In the genomic region with DNA sequence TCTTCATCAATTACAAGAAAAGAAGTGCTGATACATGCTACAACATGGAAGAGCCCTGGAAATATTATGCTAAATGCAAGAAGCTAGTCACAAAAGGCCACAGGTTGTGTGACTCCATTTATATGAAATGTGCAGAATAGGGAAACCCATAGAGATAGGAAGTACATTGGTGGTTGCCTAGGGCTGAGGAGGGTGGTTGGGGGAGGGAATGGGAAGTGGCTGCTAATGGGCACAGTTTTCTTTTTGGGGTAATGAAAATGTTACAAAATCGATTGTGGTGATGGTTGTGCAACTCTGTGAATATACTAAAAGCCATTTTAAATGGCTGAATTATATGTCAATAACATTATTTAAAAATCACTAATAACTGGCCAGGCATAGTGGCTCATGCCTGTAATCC, we compare ENCODE assay signal across 16 cellular contexts. TPM values are rescaled to one million over a fixed set of nuclear protein-coding genes. Genes with fewer than 3 reads are reported as not detected.
DNase-seq lines count a peak whose midpoint lies in the region; ATAC-seq and TF ChIP-seq lines count a peak whose summit lies in the region.
"Had no signal": no experiment of that assay in that cellular context is flagged by ENCODE, and none has a peak within 500 bp of the region (broad histone marks: within the 10 kb centered on the region; RNA-seq: fewer than 3 reads in every experiment).

No MANE protein-coding gene starts in this region.

- peak; percentile 60 for ATAC-seq in naive thymus-derived CD4-positive, alpha-beta T cell
- no peak for ATAC-seq in GM18519 (IDR thresholded peaks at IDR 0.05; ENCODE audit: low FRiP score, unreplicated experiment)

- CTCF ChIA-PET in naive thymus-derived CD4-positive, alpha-beta T cell (lab: Charles Lee) = no interaction called here

- H3K36me3 ChIP-seq in naive thymus-derived CD4-positive, alpha-beta T cell (ENCODE audit: control insufficient read depth in 2 of 3, insufficient read depth in 3 of 3, low read length in 3 of 3) = no peaks in the 10 kb centered on the region
- H3K36me3 ChIP-seq: BE2C had no signal

- no peak overlapping the region for H3K4me3 ChIP-seq in HL-60 (replicated peaks; ENCODE audit: insufficient read depth, low read length)
- H3K4me3 ChIP-seq in naive thymus-derived CD4-positive, alpha-beta T cell (ENCODE audit: low read length) = no peak overlapping the region
- H3K4me3 ChIP-seq: GM23248 had no signal

- TF ChIP-seq CTCF in HL-60 (IDR thresholded peaks at IDR 0.05; ENCODE audit: insufficient read depth, low read length) = no peak

- H3K4me1 ChIP-seq in naive thymus-derived CD4-positive, alpha-beta T cell (ENCODE audit: control insufficient read depth in 2 of 2, insufficient read depth in 2 of 2, low read length in 2 of 2) = no peaks in the 10 kb centered on the region
- H3K4me1 ChIP-seq: BE2C had no signal

- no peaks in the 10 kb centered on the region for H3K9me3 ChIP-seq in naive thymus-derived CD4-positive, alpha-beta T cell (ENCODE audit: control insufficient read depth in 2 of 3, low read length in 3 of 3)
- H3K9me3 ChIP-seq: BE2C had no signal

- peaks cover 0 to 4% (median 0%) of the 10 kb centered on the region in 7 donors for H3K4me1 Mint-ChIP-seq in naive thymus-derived CD4-positive, alpha-beta T cell

- H3K4me3 Mint-ChIP-seq in naive thymus-derived CD4-positive, alpha-beta T cell = no peak overlapping the region

- POLR2A ChIA-PET in naive thymus-derived CD4-positive, alpha-beta T cell (lab: Charles Lee) = no interaction called here

- peaks cover 45 to 66% (median 53%) of the 10 kb centered on the region in 5 donors for H3K27me3 Mint-ChIP-seq in naive thymus-derived CD4-positive, alpha-beta T cell

- DNase-seq in HL-60 (ENCODE audit: low read depth in 1 of 2, low spot score in 1 of 2) (peak; percentile 81 to 91), MV-4-11 (lab: John Stamatoyannopoulos, UW) (peak; percentile 94), SIG-M5 treated with dmso at 0.1 percent for 504 hours (lab: John Stamatoyannopoulos, UW; ENCODE audit: unreplicated experiment) (peak; percentile 96), dedifferentiated amniotic fluid mesenchymal stem cell (ENCODE audit: extremely low spot score) (no peak)
- DNase-seq in naive thymus-derived CD4-positive, alpha-beta T cell = no peak
- no peak for DNase-seq in central memory CD4-positive, alpha-beta T cell
- DNase-seq: BE2C, GDM1, GM23248, HCEC 1CT, NCI-H1105, NCI-H1694 treated with DMSO at 0.1 percent for 48 hours, NCI-H345, NCI-H526 treated with DMSO at 0.1 percent for 48 hours, T-helper 1 cell had no signal

- peaks cover 25% of the 10 kb centered on the region for H3K27me3 ChIP-seq in HL-60 (ENCODE audit: insufficient read depth, poor library complexity, severe bottlenecking)
- peaks cover 0 to 3% of the 10 kb centered on the region in 2 donors for H3K27me3 ChIP-seq in naive thymus-derived CD4-positive, alpha-beta T cell (ENCODE audit: control insufficient read depth in 2 of 2, insufficient read depth in 2 of 2, low read length in 2 of 2)

- no peaks in the 10 kb centered on the region for H3K9me3 Mint-ChIP-seq in naive thymus-derived CD4-positive, alpha-beta T cell

- intact Hi-C loops in naive thymus-derived CD4-positive, alpha-beta T cell (cut with micrococcal nuclease) = no loop called here

- no peak overlapping the region for H3K27ac Mint-ChIP-seq in naive thymus-derived CD4-positive, alpha-beta T cell

- peak overlapping the region; percentile 49 for H3K27ac ChIP-seq in HL-60 (replicated peaks)
- no peak overlapping the region for H3K27ac ChIP-seq in naive thymus-derived CD4-positive, alpha-beta T cell (ENCODE audit: low read depth, low read length)
- H3K27ac ChIP-seq: GM23248 had no signal

- H3K36me3 Mint-ChIP-seq in naive thymus-derived CD4-positive, alpha-beta T cell = peaks cover 0 to 5% (median 4%) of the 10 kb centered on the region in 5 donors

RNA-seq across cellular contexts. Expression of a gene that starts 24.3 kb away (rescaled TPM):
- total RNA-seq in naive thymus-derived CD4-positive, alpha-beta T cell = not detected
- not detected for polyA plus RNA-seq in naive thymus-derived CD4-positive, alpha-beta T cell
- total RNA-seq: GM23248 had no signal
- polyA plus RNA-seq: GM23248 had no signal

RNA-seq across cellular contexts. Expression of a gene that starts 30.9 kb away (rescaled TPM):
- 100 to 1,000 TPM in 1 of 5 experiments, 10 to 100 TPM in 4; 72.3 to 115 (median 73.9) TPM for total RNA-seq in naive thymus-derived CD4-positive, alpha-beta T cell
- polyA plus RNA-seq in naive thymus-derived CD4-positive, alpha-beta T cell = 10 to 100 TPM; 57.5 to 61.2 TPM

RNA-seq across cellular contexts. Expression of a gene that starts 47.6 kb away (rescaled TPM):
- total RNA-seq in naive thymus-derived CD4-positive, alpha-beta T cell = under 1 TPM in 1 of 5 experiments, not detected in 4; 0.48 TPM
- not detected for polyA plus RNA-seq in naive thymus-derived CD4-positive, alpha-beta T cell

Comparison
In these comparisons a context has a peak if more than half of its experiments do, and no peak if none do; other contexts are left out.
1. DNase-seq: peak in HL-60 (2 of 2), MV-4-11 (single experiment) and SIG-M5 treated with dmso at 0.1 percent for 504 hours (single experiment); none in naive thymus-derived CD4-positive, alpha-beta T cell (0 of 9), central memory CD4-positive, alpha-beta T cell (single experiment) and dedifferentiated amniotic fluid mesenchymal stem cell (single experiment).